ENCODE assay signal across 8 cellular contexts in the genomic region with DNA sequence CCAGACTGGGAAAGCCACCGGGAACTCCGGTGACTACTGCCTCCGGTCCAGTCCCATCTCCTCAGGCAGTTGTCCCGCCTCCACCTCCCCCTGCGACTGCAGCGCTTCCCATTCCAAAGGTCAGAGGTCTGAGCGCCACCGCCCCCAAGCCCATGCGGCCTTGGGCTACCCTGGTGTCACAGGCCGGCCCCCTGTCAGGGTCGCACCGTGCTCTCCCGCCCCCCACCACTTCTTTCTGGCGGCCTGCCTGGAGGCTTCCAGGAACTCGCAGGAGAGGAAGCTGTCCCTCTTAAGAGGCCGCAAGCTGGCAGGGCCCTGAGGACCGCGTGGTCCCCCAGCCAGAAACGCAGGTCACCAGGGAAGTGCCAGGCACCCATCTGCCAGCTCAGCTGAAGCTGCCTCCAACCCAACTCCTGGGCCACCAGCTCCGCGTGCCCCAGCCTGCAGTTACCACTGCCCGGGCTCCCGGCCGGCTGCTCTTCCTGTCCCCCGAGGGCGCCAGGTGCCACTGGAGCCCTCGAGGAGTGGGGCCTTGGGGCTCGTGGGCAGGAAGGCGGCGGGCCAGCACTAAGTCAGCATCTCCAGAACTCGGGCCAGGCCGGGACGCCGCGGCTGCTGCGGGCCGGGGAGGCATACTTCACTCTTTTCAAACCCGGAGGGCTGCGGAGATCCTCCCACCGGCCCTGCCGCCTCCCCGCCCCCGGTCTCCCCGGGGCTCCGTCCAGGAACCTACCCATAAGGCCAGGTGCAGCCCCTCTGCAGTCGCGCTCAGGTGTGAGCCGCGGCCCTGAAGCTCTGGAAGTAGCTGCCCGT.
DNase-seq lines count a peak whose midpoint lies in the region; ATAC-seq and TF ChIP-seq lines count a peak whose summit lies in the region.

No MANE protein-coding gene starts in this region.

- intact Hi-C loops in Right ventricle myocardium inferior (cut with DNase I) = loop anchor here (5.0 kb wide), 1 partner anchor 91 kb away; a partner anchor contains a TSS

- H3K4me1 ChIP-seq in osteoblast (ENCODE audit: insufficient read depth, low read length) = peaks cover 20% of the 10 kb centered on the region

- no peaks in the 10 kb centered on the region for H3K9me3 ChIP-seq in osteoblast (ENCODE audit: low read depth, low read length)

- TF ChIP-seq CTCF in osteoblast (IDR thresholded peaks at IDR 0.05; ENCODE audit: extremely low read depth, low read depth, low read length) = no peak

- peak overlapping the region; percentile 72 for H3K4me3 ChIP-seq in osteoblast (ENCODE audit: insufficient read depth, low read length)

- peak overlapping the region; percentile 78 for H3K4me2 ChIP-seq in osteoblast (ENCODE audit: insufficient read depth, low read length)

- H2AFZ ChIP-seq in osteoblast (ENCODE audit: low read length) = peak overlapping the region; percentile 72

- ATAC-seq in GM21360 (IDR thresholded peaks at IDR 0.05; ENCODE audit: unreplicated experiment) (peak; percentile 43), Right ventricle myocardium inferior (peak; percentile 61)

- H4K20me1 ChIP-seq in osteoblast (ENCODE audit: insufficient read depth, low read length) = no peaks in the 10 kb centered on the region

- H3K27ac ChIP-seq in osteoblast (ENCODE audit: low read depth, low read length) = no peak overlapping the region

- DNase-seq in CD1c-positive myeloid dendritic cell (ENCODE audit: extremely low spot score) (peak; percentile 66), NCI-H345 (lab: John Stamatoyannopoulos, UW) (peak; percentile 73), Right ventricle myocardium inferior (ENCODE audit: missing footprints) (peak; percentile 77), osteoblast (ENCODE audit: insufficient read length, low spot score, missing footprints) (peak; percentile 95), SKM-1 (lab: John Stamatoyannopoulos, UW; ENCODE audit: unreplicated experiment) (no peak), NOMO-1 treated with DMSO at 0.1 percent for 48 hours (lab: John Stamatoyannopoulos, UW; ENCODE audit: unreplicated experiment) (no peak)
- peak; percentile 45 for DNase-seq in activated naive CD4-positive, alpha-beta T cell treated with Interleukin-2 at 50 U/mL for 16 hours

- no peaks in the 10 kb centered on the region for H3K79me2 ChIP-seq in osteoblast (ENCODE audit: insufficient read depth, low read length)

- peaks cover 6% of the 10 kb centered on the region for H3K36me3 ChIP-seq in osteoblast (ENCODE audit: insufficient read depth, low read length)

- no peaks in the 10 kb centered on the region for H3K27me3 ChIP-seq in osteoblast (ENCODE audit: insufficient read depth, low read length)

Comparison
In these comparisons a context has a peak if more than half of its experiments do, and no peak if none do; other contexts are left out.
1. DNase-seq: peak in CD1c-positive myeloid dendritic cell (single experiment), NCI-H345 (single experiment), activated naive CD4-positive, alpha-beta T cell treated with Interleukin-2 at 50 U/mL for 16 hours (single experiment), Right ventricle myocardium inferior (single experiment) and osteoblast (single experiment); none in SKM-1 (single experiment) and NOMO-1 treated with DMSO at 0.1 percent for 48 hours (single experiment).